ENCODE assay signal across 1 cellular context in the genomic region with DNA sequence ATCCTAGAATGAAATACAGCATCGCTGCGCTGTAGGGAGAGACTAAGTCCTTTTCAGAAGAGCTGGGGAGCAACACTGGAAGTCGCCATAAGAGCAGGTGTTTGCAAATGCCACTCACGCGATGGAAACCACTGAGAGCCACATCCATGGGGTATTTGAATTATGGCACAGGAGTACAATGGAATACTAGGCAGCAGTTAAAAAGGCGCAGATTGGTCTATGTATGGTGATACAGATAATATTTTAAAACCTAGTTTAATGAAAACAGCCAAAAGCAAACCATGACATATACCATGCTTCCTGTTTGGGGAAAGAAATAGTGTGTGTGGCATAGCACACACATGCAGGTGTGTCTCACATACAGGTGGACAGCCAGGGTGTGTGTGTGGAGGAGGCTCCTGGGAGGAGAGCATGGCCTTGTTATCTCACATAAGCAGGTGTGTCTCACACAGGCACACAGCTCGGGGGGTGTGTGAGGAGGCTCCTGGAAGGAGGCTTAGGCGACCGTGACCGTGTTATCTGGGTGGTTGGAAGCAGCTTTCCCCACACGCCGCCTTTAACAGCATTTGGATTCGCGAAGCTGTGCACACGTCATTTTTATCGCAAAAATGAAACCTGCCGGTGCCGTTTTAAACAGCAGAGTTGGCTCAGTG.
TF ChIP-seq lines count a peak whose summit lies in the region.

No MANE protein-coding gene starts in this region.

TF ChIP-seq in K562, 482 proteins besides CTCF, POLR2A, EP300 and RAD21 (continues in another document):
- no peak for TF ChIP-seq TAF7 (tag; IDR thresholded peaks at IDR 0.05)
- peak; percentile 89 for TF ChIP-seq CBFA2T3 (IDR thresholded peaks at IDR 0.05)
- no peak for TF ChIP-seq GTF2F1 (IDR thresholded peaks at IDR 0.05; ENCODE audit: low read depth, low read length)
- no peak for TF ChIP-seq ZKSCAN8 (CRISPR knock-in tag; IDR thresholded peaks at IDR 0.05)
- TF ChIP-seq TEAD4 (IDR thresholded peaks at IDR 0.05; ENCODE audit: low read length): peak; percentile 71
- TF ChIP-seq TEAD4 (CRISPR knock-in tag; IDR thresholded peaks at IDR 0.05; ENCODE audit: borderline replicate concordance): no peak
- peak; percentile 55 for TF ChIP-seq NFIC (IDR thresholded peaks at IDR 0.05)
- TF ChIP-seq CHD4 (IDR thresholded peaks at IDR 0.05; ENCODE audit: insufficient read depth, insufficient replicate concordance, low read depth, low read length, poor library complexity, severe bottlenecking): no peak
- TF ChIP-seq, protein P1, sequence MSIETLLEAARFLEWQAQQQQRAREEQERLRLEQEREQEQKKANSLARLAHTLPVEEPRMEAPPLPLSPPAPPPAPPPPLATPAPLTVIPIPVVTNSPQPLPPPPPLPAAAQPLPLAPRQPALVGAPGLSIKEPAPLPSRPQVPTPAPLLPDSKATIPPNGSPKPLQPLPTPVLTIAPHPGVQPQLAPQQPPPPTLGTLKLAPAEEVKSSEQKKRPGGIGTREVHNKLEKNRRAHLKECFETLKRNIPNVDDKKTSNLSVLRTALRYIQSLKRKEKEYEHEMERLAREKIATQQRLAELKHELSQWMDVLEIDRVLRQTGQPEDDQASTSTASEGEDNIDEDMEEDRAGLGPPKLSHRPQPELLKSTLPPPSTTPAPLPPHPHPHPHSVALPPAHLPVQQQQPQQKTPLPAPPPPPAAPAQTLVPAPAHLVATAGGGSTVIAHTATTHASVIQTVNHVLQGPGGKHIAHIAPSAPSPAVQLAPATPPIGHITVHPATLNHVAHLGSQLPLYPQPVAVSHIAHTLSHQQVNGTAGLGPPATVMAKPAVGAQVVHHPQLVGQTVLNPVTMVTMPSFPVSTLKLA (conservative IDR thresholded peaks at IDR 0.05): peak in 1 of 2 experiments; percentile 24; a peak in 1 of 4 replicates
- no peak for TF ChIP-seq THAP12 (CRISPR knock-in tag; IDR thresholded peaks at IDR 0.05)
- peak; percentile 49 for TF ChIP-seq CXXC5 (CRISPR knock-in tag; IDR thresholded peaks at IDR 0.05)
- peak; percentile 52; the same call in 1 of the 2 replicates for TF ChIP-seq POLR2AphosphoS5 (IDR thresholded peaks at IDR 0.05; ENCODE audit: control insufficient read depth, insufficient read depth, low read depth, low read length)
- TF ChIP-seq HOXB6 (CRISPR knock-in tag; IDR thresholded peaks at IDR 0.05; ENCODE audit: borderline replicate concordance): no peak
- peak; percentile 77 for TF ChIP-seq TAL1 (IDR thresholded peaks at IDR 0.05)
- no peak for TF ChIP-seq ZKSCAN3 (CRISPR knock-in tag; IDR thresholded peaks at IDR 0.05)
- TF ChIP-seq, protein P2, sequence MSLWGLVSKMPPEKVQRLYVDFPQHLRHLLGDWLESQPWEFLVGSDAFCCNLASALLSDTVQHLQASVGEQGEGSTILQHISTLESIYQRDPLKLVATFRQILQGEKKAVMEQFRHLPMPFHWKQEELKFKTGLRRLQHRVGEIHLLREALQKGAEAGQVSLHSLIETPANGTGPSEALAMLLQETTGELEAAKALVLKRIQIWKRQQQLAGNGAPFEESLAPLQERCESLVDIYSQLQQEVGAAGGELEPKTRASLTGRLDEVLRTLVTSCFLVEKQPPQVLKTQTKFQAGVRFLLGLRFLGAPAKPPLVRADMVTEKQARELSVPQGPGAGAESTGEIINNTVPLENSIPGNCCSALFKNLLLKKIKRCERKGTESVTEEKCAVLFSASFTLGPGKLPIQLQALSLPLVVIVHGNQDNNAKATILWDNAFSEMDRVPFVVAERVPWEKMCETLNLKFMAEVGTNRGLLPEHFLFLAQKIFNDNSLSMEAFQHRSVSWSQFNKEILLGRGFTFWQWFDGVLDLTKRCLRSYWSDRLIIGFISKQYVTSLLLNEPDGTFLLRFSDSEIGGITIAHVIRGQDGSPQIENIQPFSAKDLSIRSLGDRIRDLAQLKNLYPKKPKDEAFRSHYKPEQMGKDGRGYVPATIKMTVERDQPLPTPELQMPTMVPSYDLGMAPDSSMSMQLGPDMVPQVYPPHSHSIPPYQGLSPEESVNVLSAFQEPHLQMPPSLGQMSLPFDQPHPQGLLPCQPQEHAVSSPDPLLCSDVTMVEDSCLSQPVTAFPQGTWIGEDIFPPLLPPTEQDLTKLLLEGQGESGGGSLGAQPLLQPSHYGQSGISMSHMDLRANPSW (CRISPR knock-in tag; IDR thresholded peaks at IDR 0.05): no peak
- no peak for TF ChIP-seq RBM34 (IDR thresholded peaks at IDR 0.05; ENCODE audit: borderline replicate concordance, insufficient read depth, low read length)
- no peak for TF ChIP-seq ZBED1 (IDR thresholded peaks at IDR 0.05)
- TF ChIP-seq FOXK2 (conservative IDR thresholded peaks at IDR 0.05 in 1 of 2, IDR thresholded peaks at IDR 0.05 in 1 of 2; ENCODE audit: low read depth in 2 of 2): no peak
- TF ChIP-seq CBFA2T2 (conservative IDR thresholded peaks at IDR 0.05): peak; percentile 83
- TF ChIP-seq PREB (CRISPR knock-in tag; IDR thresholded peaks at IDR 0.05): no peak
- TF ChIP-seq ESRRA (IDR thresholded peaks at IDR 0.05; ENCODE audit: borderline replicate concordance, low read depth): no peak
- TF ChIP-seq SRSF3 (IDR thresholded peaks at IDR 0.05; ENCODE audit: insufficient read depth, low read length): no peak
- TF ChIP-seq KDM4B (IDR thresholded peaks at IDR 0.05; ENCODE audit: borderline replicate concordance in 2 of 2, low read depth in 1 of 2): no peak
- TF ChIP-seq MCM3 (IDR thresholded peaks at IDR 0.05): no peak
- peak; percentile 83; the same call in 1 of the 2 replicates for TF ChIP-seq ZEB2 (IDR thresholded peaks at IDR 0.05)
- no peak for TF ChIP-seq SP1 (CRISPR knock-in tag; IDR thresholded peaks at IDR 0.05)
- TF ChIP-seq ZFPM2 (CRISPR knock-in tag; IDR thresholded peaks at IDR 0.05): no peak
- TF ChIP-seq ELK3 (CRISPR knock-in tag; IDR thresholded peaks at IDR 0.05): no peak
- TF ChIP-seq, protein P3, sequence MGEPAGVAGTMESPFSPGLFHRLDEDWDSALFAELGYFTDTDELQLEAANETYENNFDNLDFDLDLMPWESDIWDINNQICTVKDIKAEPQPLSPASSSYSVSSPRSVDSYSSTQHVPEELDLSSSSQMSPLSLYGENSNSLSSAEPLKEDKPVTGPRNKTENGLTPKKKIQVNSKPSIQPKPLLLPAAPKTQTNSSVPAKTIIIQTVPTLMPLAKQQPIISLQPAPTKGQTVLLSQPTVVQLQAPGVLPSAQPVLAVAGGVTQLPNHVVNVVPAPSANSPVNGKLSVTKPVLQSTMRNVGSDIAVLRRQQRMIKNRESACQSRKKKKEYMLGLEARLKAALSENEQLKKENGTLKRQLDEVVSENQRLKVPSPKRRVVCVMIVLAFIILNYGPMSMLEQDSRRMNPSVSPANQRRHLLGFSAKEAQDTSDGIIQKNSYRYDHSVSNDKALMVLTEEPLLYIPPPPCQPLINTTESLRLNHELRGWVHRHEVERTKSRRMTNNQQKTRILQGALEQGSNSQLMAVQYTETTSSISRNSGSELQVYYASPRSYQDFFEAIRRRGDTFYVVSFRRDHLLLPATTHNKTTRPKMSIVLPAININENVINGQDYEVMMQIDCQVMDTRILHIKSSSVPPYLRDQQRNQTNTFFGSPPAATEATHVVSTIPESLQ (CRISPR knock-in tag; IDR thresholded peaks at IDR 0.05): no peak
- 0 out of 2 replicates have a peak, but pooled peaks have one; percentile 27 for TF ChIP-seq FOXM1 (IDR thresholded peaks at IDR 0.05; ENCODE audit: low read depth)
- no peak for TF ChIP-seq FOXM1 (CRISPR knock-in tag; IDR thresholded peaks at IDR 0.05; ENCODE audit: low read depth)
- TF ChIP-seq ZBTB9 (CRISPR knock-in tag; IDR thresholded peaks at IDR 0.05): no peak
- TF ChIP-seq ZNF766 (CRISPR knock-in tag; conservative IDR thresholded peaks at IDR 0.05): no peak
- TF ChIP-seq, protein P4, sequence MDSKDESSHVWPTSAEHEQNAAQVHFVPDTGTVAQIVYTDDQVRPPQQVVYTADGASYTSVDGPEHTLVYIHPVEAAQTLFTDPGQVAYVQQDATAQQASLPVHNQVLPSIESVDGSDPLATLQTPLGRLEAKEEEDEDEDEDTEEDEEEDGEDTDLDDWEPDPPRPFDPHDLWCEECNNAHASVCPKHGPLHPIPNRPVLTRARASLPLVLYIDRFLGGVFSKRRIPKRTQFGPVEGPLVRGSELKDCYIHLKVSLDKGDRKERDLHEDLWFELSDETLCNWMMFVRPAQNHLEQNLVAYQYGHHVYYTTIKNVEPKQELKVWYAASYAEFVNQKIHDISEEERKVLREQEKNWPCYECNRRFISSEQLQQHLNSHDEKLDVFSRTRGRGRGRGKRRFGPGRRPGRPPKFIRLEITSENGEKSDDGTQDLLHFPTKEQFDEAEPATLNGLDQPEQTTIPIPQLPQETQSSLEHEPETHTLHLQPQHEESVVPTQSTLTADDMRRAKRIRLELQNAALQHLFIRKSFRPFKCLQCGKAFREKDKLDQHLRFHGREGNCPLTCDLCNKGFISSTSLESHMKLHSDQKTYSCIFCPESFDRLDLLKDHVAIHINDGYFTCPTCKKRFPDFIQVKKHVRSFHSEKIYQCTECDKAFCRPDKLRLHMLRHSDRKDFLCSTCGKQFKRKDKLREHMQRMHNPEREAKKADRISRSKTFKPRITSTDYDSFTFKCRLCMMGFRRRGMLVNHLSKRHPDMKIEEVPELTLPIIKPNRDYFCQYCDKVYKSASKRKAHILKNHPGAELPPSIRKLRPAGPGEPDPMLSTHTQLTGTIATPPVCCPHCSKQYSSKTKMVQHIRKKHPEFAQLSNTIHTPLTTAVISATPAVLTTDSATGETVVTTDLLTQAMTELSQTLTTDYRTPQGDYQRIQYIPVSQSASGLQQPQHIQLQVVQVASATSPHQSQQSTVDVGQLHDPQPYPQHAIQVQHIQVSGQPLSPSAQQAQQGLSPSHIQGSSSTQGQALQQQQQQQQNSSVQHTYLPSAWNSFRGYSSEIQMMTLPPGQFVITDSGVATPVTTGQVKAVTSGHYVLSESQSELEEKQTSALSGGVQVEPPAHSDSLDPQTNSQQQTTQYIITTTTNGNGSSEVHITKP (IDR thresholded peaks at IDR 0.05; ENCODE audit: partially characterized antibody): no peak
- TF ChIP-seq CTBP1 (IDR thresholded peaks at IDR 0.05; ENCODE audit: borderline replicate concordance): peak; percentile 67; the same call in 1 of the 2 replicates
- TF ChIP-seq KLF16 (IDR thresholded peaks at IDR 0.05): 0 out of 2 replicates have a peak, but pooled peaks have one; percentile 6
- TF ChIP-seq MIER1 (IDR thresholded peaks at IDR 0.05; ENCODE audit: low read depth): no peak
- TF ChIP-seq FOS (IDR thresholded peaks at IDR 0.05; ENCODE audit: extremely low read depth, insufficient read length): no peak
- TF ChIP-seq ATF7 (IDR thresholded peaks at IDR 0.05): 0 out of 2 replicates have a peak, but pooled peaks have one; percentile 21
- TF ChIP-seq NBN (IDR thresholded peaks at IDR 0.05; ENCODE audit: low read depth): no peak
- TF ChIP-seq BRD9 (IDR thresholded peaks at IDR 0.05; ENCODE audit: low read depth, partially characterized antibody): no peak
- TF ChIP-seq CBX3 (IDR thresholded peaks at IDR 0.05; ENCODE audit: borderline replicate concordance in 1 of 2, low read length in 2 of 2): no peak
- TF ChIP-seq ZNF146 (CRISPR knock-in tag; IDR thresholded peaks at IDR 0.05; ENCODE audit: unreplicated experiment): peak; percentile 79
- TF ChIP-seq SMARCA4 (IDR thresholded peaks at IDR 0.05): peak; percentile 41; the same call in 1 of the 2 replicates
- no peak for TF ChIP-seq PRPF4 (IDR thresholded peaks at IDR 0.05; ENCODE audit: insufficient read depth, low read depth, low read length, poor library complexity, severe bottlenecking)
